Comparison of ENCODE assay signal across 25 cellular contexts in the genomic region with DNA sequence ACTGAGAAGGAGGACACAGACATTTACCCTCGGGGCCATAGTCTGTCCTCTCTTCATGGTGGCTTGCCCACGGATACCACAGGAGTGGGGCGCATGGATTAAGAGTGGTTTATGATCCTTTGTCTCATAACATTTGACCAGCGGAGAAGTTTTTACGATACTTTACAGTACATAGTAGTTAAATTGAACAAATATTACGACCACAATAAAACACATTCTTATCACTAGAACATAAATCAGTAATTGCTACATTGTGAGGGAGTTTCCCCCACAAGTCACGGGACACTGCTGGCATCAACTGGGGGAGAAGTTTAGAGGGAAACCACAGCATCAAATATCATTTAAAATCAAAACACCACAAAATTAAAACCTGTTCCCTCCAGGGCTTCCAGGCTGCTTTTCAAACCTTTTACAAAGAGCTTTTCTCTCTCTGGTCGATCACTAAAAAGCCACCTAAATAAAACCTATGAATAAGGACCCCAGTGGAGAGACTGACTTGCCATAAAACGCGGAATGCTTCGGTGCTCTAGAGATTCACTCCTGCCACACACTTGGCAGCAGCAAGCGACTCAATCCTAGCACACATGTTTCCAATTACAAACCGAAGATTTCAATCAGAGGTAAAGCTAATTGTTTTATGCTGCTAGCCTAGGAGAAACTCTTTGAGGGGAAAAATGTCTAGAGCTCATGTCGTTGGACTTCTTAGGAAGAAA.
DNase-seq lines count a peak whose midpoint lies in the region.
"Had no signal": no experiment of that assay in that cellular context is flagged by ENCODE, and none has a peak within 500 bp of the region (broad histone marks: within the 10 kb centered on the region; RNA-seq: fewer than 3 reads in every experiment).

No MANE protein-coding gene starts in this region.

- H3K9ac ChIP-seq in adipocyte (ENCODE audit: low read length), result peak overlapping the region; percentile 2

- no peaks in the 10 kb centered on the region for H3K36me3 ChIP-seq in adipocyte (ENCODE audit: control insufficient read depth, insufficient read depth, low read length, severe bottlenecking)
- H3K36me3 ChIP-seq: HAP-1, sigmoid colon, vagina, WERI-Rb-1 had no signal

- H3K4me1 ChIP-seq in adipocyte (ENCODE audit: control insufficient read depth, insufficient read depth, low read length), result peaks cover 21% of the 10 kb centered on the region
- H3K4me1 ChIP-seq: sigmoid colon, testis had no signal

- H3K4me3 ChIP-seq in adipocyte (ENCODE audit: low read length), result peak overlapping the region; percentile 48
- H3K4me3 ChIP-seq: HAP-1, sigmoid colon, testis, vagina had no signal

- DNase-seq in NCI-H2107 treated with DMSO at 0.1 percent for 48 hours (lab: John Stamatoyannopoulos, UW; ENCODE audit: unreplicated experiment) (peak; percentile 23), NCI-H2107 (lab: John Stamatoyannopoulos, UW) (no peak), adipocyte (ENCODE audit: low read depth) (peak; percentile 42), left kidney (ENCODE audit: low read depth, low spot score) (peak; percentile 52), cerebellum (ENCODE audit: low spot score) (no peak), mucosa of gallbladder (ENCODE audit: low spot score) (no peak), putamen (ENCODE audit: low spot score) (no peak)
- no peak for DNase-seq in activated CD4-positive, alpha-beta T cell treated with anti-CD3 and anti-CD28 coated beads, Interleukin-2, amount 50 U/mL, for 1 hour
- DNase-seq: activated CD4-positive, alpha-beta T cell treated with anti-CD3 and anti-CD28 coated beads for 48 hours; activated gamma-delta T cell treated with Interleukin-2 at 50 U/mL for 16 hours; activated T-cell treated with anti-CD3 and anti-CD28 coated beads, Interleukin-2, amount 50 U/mL, for 4 hours; CD8-positive, alpha-beta T cell; central memory CD4-positive, alpha-beta T cell; head of caudate nucleus; KBM-7; kidney glomerular epithelial cell; NCI-H1436; NCI-H2081 treated with DMSO at 0.1 percent for 48 hours; NCI-H446; sigmoid colon; stimulated activated naive CD4-positive, alpha-beta T cell; testis; WERI-Rb-1 had no signal

- H3K27me3 ChIP-seq in adipocyte (replicated peaks; ENCODE audit: control insufficient read depth, insufficient read depth, low read length), result no peaks in the 10 kb centered on the region
- H3K27me3 ChIP-seq: sigmoid colon, testis, vagina had no signal

- no peaks in the 10 kb centered on the region for H3K9me3 ChIP-seq in adipocyte (ENCODE audit: control insufficient read depth, low read length)
- H3K9me3 ChIP-seq: HAP-1, sigmoid colon, testis, vagina had no signal

Comparison
In these comparisons a context has a peak if more than half of its experiments do, and no peak if none do; other contexts are left out.
1. DNase-seq: peak in NCI-H2107 treated with DMSO at 0.1 percent for 48 hours (single experiment), adipocyte (single experiment) and left kidney (single experiment); none in NCI-H2107 (single experiment), cerebellum (single experiment), mucosa of gallbladder (single experiment), putamen (single experiment) and activated CD4-positive, alpha-beta T cell treated with anti-CD3 and anti-CD28 coated beads, Interleukin-2, amount 50 U/mL, for 1 hour (single experiment).